Comparison of ENCODE assay signal across 24 cellular contexts in genomic region chr6:151992091-151992490, GRCh38.
"Had no signal": no experiment of that assay in that cellular context is flagged by ENCODE, and none has a peak within 500 bp of the region (broad histone marks: within the 10 kb centered on the region; RNA-seq: fewer than 3 reads in every experiment).

No MANE protein-coding gene starts in this region.

- DNase-seq: cortex of kidney; dorsolateral prefrontal cortex; effector CD8-positive, alpha-beta T cell; foreskin melanocyte; head of caudate nucleus; hippocampal formation; left colon; left ventricle myocardium superior; mesenchymal stem cell; midbrain; nucleus accumbens; ovary; small intestine; stimulated activated CD4-positive, alpha-beta T cell treated with anti-CD3 and anti-CD28 coated beads, Interleukin-12 subunit alpha, Interleukin-12 subunit beta, amount 100 ng/mL, for 4 hours; stimulated activated naive CD4-positive, alpha-beta T cell; stomach; substantia nigra; transverse colon had no signal

- H3K4me1 ChIP-seq: neural progenitor cell, right atrium auricular region, stomach, transverse colon had no signal

- H3K36me3 ChIP-seq: neural progenitor cell, ovary, right atrium auricular region, stomach, thoracic aorta, transverse colon had no signal

- H3K4me2 ChIP-seq: neural progenitor cell had no signal

- H3K27ac ChIP-seq: dorsolateral prefrontal cortex, neural progenitor cell, ovary, right atrium auricular region, stomach, thoracic aorta, transverse colon had no signal

- FAIRE-seq: small intestine had no signal

- H3K9me3 ChIP-seq: ovary, right atrium auricular region, thoracic aorta had no signal

- H3K27me3 ChIP-seq: neural progenitor cell, ovary, right atrium auricular region, stomach, transverse colon had no signal

- H3K9ac ChIP-seq: neural progenitor cell had no signal

- H2AFZ ChIP-seq: neural progenitor cell had no signal

- H3K4me3 ChIP-seq: dorsolateral prefrontal cortex, lung, neural progenitor cell, ovary, right atrium auricular region, stomach, thoracic aorta, transverse colon had no signal

- ATAC-seq: esophagus mucosa; left colon; left ventricle myocardium superior; natural killer cell treated with Interleukin-12 subunit alpha and Interleukin-12 subunit beta and Interleukin-15 and Interleukin-18, amount 100 ng/mL, for 72 hours had no signal
